Comparison of ENCODE assay signal across 29 cellular contexts in genomic region chr22:27978317-27978716, GRCh38.
"Had no signal": no experiment of that assay in that cellular context is flagged by ENCODE, and none has a peak within 500 bp of the region (broad histone marks: within the 10 kb centered on the region; RNA-seq: fewer than 3 reads in every experiment).

No MANE protein-coding gene starts in this region.

- DNase-seq: naive B cell; naive thymus-derived CD8-positive, alpha-beta T cell; nucleus accumbens; posterior cingulate gyrus; psoas muscle; sigmoid colon; small intestine; stimulated activated CD4-positive, alpha-beta T cell treated with anti-CD3 and anti-CD28 coated beads, Interleukin-15, amount 100 ng/mL, for 24 hours; stimulated activated CD4-positive, alpha-beta T cell treated with anti-CD3 and anti-CD28 coated beads, Interleukin-2, amount 100 ng/mL, for 24 hours; stimulated activated CD4-positive, alpha-beta T cell treated with anti-CD3 and anti-CD28 coated beads, Interleukin-2, amount 100 ng/mL, for 48 hours; stimulated activated CD4-positive, alpha-beta T cell treated with anti-CD3 and anti-CD28 coated beads, Interleukin-4, amount 100 ng/mL, for 24 hours; stimulated activated naive B cell treated with anti-CD40 and anti-IgM and Interleukin-4, amounts not matched to agents 10 μg/mL and 1 μg/mL and 100 μg/mL, for 72 hours; stimulated activated naive CD4-positive, alpha-beta T cell treated with Interleukin-2 at 50 U/mL for 16 hours; stomach; testis; tibial artery; transverse colon; upper lobe of right lung had no signal

- H3K4me1 ChIP-seq: parathyroid adenoma, psoas muscle, sigmoid colon, suprapubic skin, testis had no signal

- H3K27me3 Mint-ChIP-seq: naive B cell; naive thymus-derived CD8-positive, alpha-beta T cell; natural killer cell treated with Interleukin-12 subunit alpha and Interleukin-12 subunit beta and Interleukin-15 and Interleukin-18, amount 100 ng/mL, for 72 hours; progenitor cell of endocrine pancreas; stimulated activated naive B cell treated with anti-CD40 and anti-IgM and Interleukin-4, amounts not matched to agents 10 μg/mL and 1 μg/mL and 100 μg/mL, for 72 hours; stimulated activated naive CD8-positive, alpha-beta T cell treated with anti-CD3 and anti-CD28 coated beads, Interleukin-15, Interleukin-2, amounts not matched to agents 100 ng/mL and 50 ng/mL, for 24 hours; type B pancreatic cell had no signal

- H3K9ac ChIP-seq: parathyroid adenoma had no signal

- FAIRE-seq: small intestine had no signal

- H3K27me3 ChIP-seq: neutrophil, ovary, right lobe of liver, sigmoid colon, stomach, suprapubic skin, testis, tibial artery, transverse colon, upper lobe of right lung, vagina had no signal

- H3K36me3 Mint-ChIP-seq: natural killer cell treated with Interleukin-12 subunit alpha and Interleukin-12 subunit beta and Interleukin-15 and Interleukin-18, amount 100 ng/mL, for 72 hours; stimulated activated effector memory CD8-positive, alpha-beta T cell treated with anti-CD3 and anti-CD28 coated beads, Interleukin-12 subunit alpha, Interleukin-12 subunit beta, amount 100 ng/mL, for 72 hours had no signal

- H3K4me3 Mint-ChIP-seq: naive B cell; naive thymus-derived CD8-positive, alpha-beta T cell; natural killer cell treated with Interleukin-12 subunit alpha and Interleukin-12 subunit beta and Interleukin-15 and Interleukin-18, amount 100 ng/mL, for 72 hours; stimulated activated effector memory CD8-positive, alpha-beta T cell treated with anti-CD3 and anti-CD28 coated beads, Interleukin-12 subunit alpha, Interleukin-12 subunit beta, amount 100 ng/mL, for 72 hours; stimulated activated naive B cell treated with anti-CD40 and anti-IgM and Interleukin-4, amounts not matched to agents 10 μg/mL and 1 μg/mL and 100 μg/mL, for 72 hours; stimulated activated naive CD8-positive, alpha-beta T cell treated with anti-CD3 and anti-CD28 coated beads, Interleukin-15, Interleukin-2, amounts not matched to agents 100 ng/mL and 50 ng/mL, for 24 hours; type B pancreatic cell had no signal

- H3K4me1 Mint-ChIP-seq: stimulated activated effector memory CD8-positive, alpha-beta T cell treated with anti-CD3 and anti-CD28 coated beads, Interleukin-12 subunit alpha, Interleukin-12 subunit beta, amount 100 ng/mL, for 72 hours; stimulated activated naive B cell treated with anti-CD40 and anti-IgM and Interleukin-4, amounts not matched to agents 10 μg/mL and 1 μg/mL and 100 μg/mL, for 72 hours had no signal

- H3K36me3 ChIP-seq: neutrophil, ovary, transverse colon had no signal

- H3K9me3 ChIP-seq: neutrophil, ovary, psoas muscle, right lobe of liver, sigmoid colon, stomach, suprapubic skin, testis, tibial artery, transverse colon, upper lobe of right lung, vagina had no signal

- H3K27ac Mint-ChIP-seq: naive B cell; natural killer cell treated with Interleukin-12 subunit alpha and Interleukin-12 subunit beta and Interleukin-15 and Interleukin-18, amount 100 ng/mL, for 72 hours; stimulated activated effector memory CD8-positive, alpha-beta T cell treated with anti-CD3 and anti-CD28 coated beads, Interleukin-12 subunit alpha, Interleukin-12 subunit beta, amount 100 ng/mL, for 72 hours; stimulated activated naive B cell treated with anti-CD40 and anti-IgM and Interleukin-4, amounts not matched to agents 10 μg/mL and 1 μg/mL and 100 μg/mL, for 72 hours; stimulated activated naive CD8-positive, alpha-beta T cell treated with anti-CD3 and anti-CD28 coated beads, Interleukin-15, Interleukin-2, amounts not matched to agents 100 ng/mL and 50 ng/mL, for 24 hours; type B pancreatic cell had no signal

- H2AFZ ChIP-seq: parathyroid adenoma had no signal

- H3K9me3 Mint-ChIP-seq: naive B cell; naive thymus-derived CD8-positive, alpha-beta T cell; natural killer cell treated with Interleukin-12 subunit alpha and Interleukin-12 subunit beta and Interleukin-15 and Interleukin-18, amount 100 ng/mL, for 72 hours; stimulated activated effector memory CD8-positive, alpha-beta T cell treated with anti-CD3 and anti-CD28 coated beads, Interleukin-12 subunit alpha, Interleukin-12 subunit beta, amount 100 ng/mL, for 72 hours; stimulated activated naive B cell treated with anti-CD40 and anti-IgM and Interleukin-4, amounts not matched to agents 10 μg/mL and 1 μg/mL and 100 μg/mL, for 72 hours; stimulated activated naive CD8-positive, alpha-beta T cell treated with anti-CD3 and anti-CD28 coated beads, Interleukin-15, Interleukin-2, amounts not matched to agents 100 ng/mL and 50 ng/mL, for 24 hours; type B pancreatic cell had no signal

- H3K27ac ChIP-seq: neutrophil, ovary, parathyroid adenoma, psoas muscle, sigmoid colon, stomach, suprapubic skin, testis, tibial artery, transverse colon, upper lobe of right lung, vagina had no signal

- ATAC-seq: naive thymus-derived CD8-positive, alpha-beta T cell; natural killer cell treated with Interleukin-12 subunit alpha and Interleukin-12 subunit beta and Interleukin-15 and Interleukin-18, amount 100 ng/mL, for 72 hours; psoas muscle; stimulated activated effector memory CD8-positive, alpha-beta T cell treated with anti-CD3 and anti-CD28 coated beads, Interleukin-12 subunit alpha, Interleukin-12 subunit beta, amount 100 ng/mL, for 72 hours; stimulated activated naive B cell treated with anti-CD40 and anti-IgM and Interleukin-4, amounts not matched to agents 10 μg/mL and 1 μg/mL and 100 μg/mL, for 72 hours; upper lobe of right lung had no signal

- H3K79me2 ChIP-seq: parathyroid adenoma had no signal

- H3K4me3 ChIP-seq: ovary, psoas muscle, right lobe of liver, sigmoid colon, stomach, suprapubic skin, testis, tibial artery, transverse colon, upper lobe of right lung, vagina had no signal
